1 cellular context compared by ENCODE assay signal in genomic region chr6:137171824-137172733, GRCh38.
A peak's percentile ranks its signal among the peaks of the same experiment; 100 is the strongest.
TF ChIP-seq lines count a peak whose summit lies in the region.

No MANE protein-coding gene starts in this region.

TF ChIP-seq in GM12878, 131 proteins besides CTCF, POLR2A, EP300 and RAD21 (continues in another document):
- TF ChIP-seq, protein P1, sequence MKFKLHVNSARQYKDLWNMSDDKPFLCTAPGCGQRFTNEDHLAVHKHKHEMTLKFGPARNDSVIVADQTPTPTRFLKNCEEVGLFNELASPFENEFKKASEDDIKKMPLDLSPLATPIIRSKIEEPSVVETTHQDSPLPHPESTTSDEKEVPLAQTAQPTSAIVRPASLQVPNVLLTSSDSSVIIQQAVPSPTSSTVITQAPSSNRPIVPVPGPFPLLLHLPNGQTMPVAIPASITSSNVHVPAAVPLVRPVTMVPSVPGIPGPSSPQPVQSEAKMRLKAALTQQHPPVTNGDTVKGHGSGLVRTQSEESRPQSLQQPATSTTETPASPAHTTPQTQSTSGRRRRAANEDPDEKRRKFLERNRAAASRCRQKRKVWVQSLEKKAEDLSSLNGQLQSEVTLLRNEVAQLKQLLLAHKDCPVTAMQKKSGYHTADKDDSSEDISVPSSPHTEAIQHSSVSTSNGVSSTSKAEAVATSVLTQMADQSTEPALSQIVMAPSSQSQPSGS (IDR thresholded peaks at IDR 0.05; ENCODE audit: low read length) = peak; percentile 52
- TF ChIP-seq WRNIP1 (IDR thresholded peaks at IDR 0.05; ENCODE audit: borderline replicate concordance, low read depth, low read length) (no peak), RAD51 (IDR thresholded peaks at IDR 0.05) (no peak), RUNX3 (IDR thresholded peaks at IDR 0.05; ENCODE audit: low read length) (peak; percentile 58; the same call in 1 of the 2 replicates), FOXM1 (IDR thresholded peaks at IDR 0.05; ENCODE audit: low read depth, low read length) (peak; percentile 83), ASH2L (IDR thresholded peaks at IDR 0.05; ENCODE audit: borderline replicate concordance, low read depth) (no peak), SMAD5 (IDR thresholded peaks at IDR 0.05; ENCODE audit: low read depth) (0 out of 2 replicates have a peak, but pooled peaks have one; percentile 46), SUPT20H (IDR thresholded peaks at IDR 0.05; ENCODE audit: borderline replicate concordance, control insufficient read depth, low read depth, low read length) (no peak), ZNF207 (IDR thresholded peaks at IDR 0.05; ENCODE audit: borderline replicate concordance) (no peak), BACH1 (IDR thresholded peaks at IDR 0.05; ENCODE audit: borderline replicate concordance) (no peak; the same call in 1 of the 2 replicates), MAX (IDR thresholded peaks at IDR 0.05; ENCODE audit: low read depth, low read length) (no peak), POLR2AphosphoS2 (IDR thresholded peaks at IDR 0.05; ENCODE audit: low read depth, low read length) (no peak), GATAD2B (conservative IDR thresholded peaks at IDR 0.05; ENCODE audit: low read depth) (no peak; the same call in 1 of the 2 replicates), NRF1 (conservative IDR thresholded peaks at IDR 0.05; ENCODE audit: low read depth, low read length) (no peak), NFYA (IDR thresholded peaks at IDR 0.05; ENCODE audit: borderline replicate concordance, low read depth, low read length) (no peak), SUZ12 (IDR thresholded peaks at IDR 0.05; ENCODE audit: unreplicated experiment) (no peak), SIN3A (IDR thresholded peaks at IDR 0.05; ENCODE audit: low read depth, low read length) (no peak), ZNF24 (IDR thresholded peaks at IDR 0.05) (no peak), TCF12 (IDR thresholded peaks at IDR 0.05; ENCODE audit: low read depth, low read length) (0 out of 2 replicates have a peak, but pooled peaks have one; percentile 26), ETV6 (conservative IDR thresholded peaks at IDR 0.05 in 1 of 2, IDR thresholded peaks at IDR 0.05 in 1 of 2; ENCODE audit: borderline replicate concordance in 1 of 2, low read depth in 1 of 2) (no peak), IRF5 (IDR thresholded peaks at IDR 0.05; ENCODE audit: borderline replicate concordance) (no peak), BCL3 (IDR thresholded peaks at IDR 0.05; ENCODE audit: borderline replicate concordance, insufficient read depth, low read depth, low read length, poor library complexity, severe bottlenecking) (peak; percentile 65), ZZZ3 (IDR thresholded peaks at IDR 0.05; ENCODE audit: control insufficient read depth, insufficient read length, low read depth) (no peak), KLF5 (IDR thresholded peaks at IDR 0.05; ENCODE audit: partially characterized antibody) (no peak), YBX1 (IDR thresholded peaks at IDR 0.05) (no peak), MEF2A (IDR thresholded peaks at IDR 0.05; ENCODE audit: insufficient read depth, low read depth, low read length) (0 out of 2 replicates have a peak, but pooled peaks have one; percentile 16), BMI1 (IDR thresholded peaks at IDR 0.05; ENCODE audit: borderline replicate concordance) (no peak), SMARCA5 (IDR thresholded peaks at IDR 0.05) (no peak; the same call in 1 of the 2 replicates), BCL11A (IDR thresholded peaks at IDR 0.05; ENCODE audit: low read depth, low read length) (peak; percentile 64), TCF3 (IDR thresholded peaks at IDR 0.05; ENCODE audit: borderline replicate concordance, insufficient read depth, low read depth, low read length) (no peak), NR2F1 (conservative IDR thresholded peaks at IDR 0.05) (peak; percentile 66; the same call in 1 of the 2 replicates), TBL1XR1 (IDR thresholded peaks at IDR 0.05; ENCODE audit: low read depth, low read length) (no peak), RFX5 (IDR thresholded peaks at IDR 0.05; ENCODE audit: low read depth, low read length) (no peak), SRF (IDR thresholded peaks at IDR 0.05; ENCODE audit: low read depth in 2 of 2, low read length in 2 of 2) (no peak), ZNF217 (IDR thresholded peaks at IDR 0.05) (no peak; the same call in none of the 2 replicates), STAT1 (conservative IDR thresholded peaks at IDR 0.05) (no peak), E2F4 (IDR thresholded peaks at IDR 0.05; ENCODE audit: low read depth, low read length) (no peak), MEF2B (IDR thresholded peaks at IDR 0.05; ENCODE audit: partially characterized antibody, poor library complexity, severe bottlenecking) (no peak), MTA2 (IDR thresholded peaks at IDR 0.05; ENCODE audit: low read depth) (peak; percentile 68), ESRRA (IDR thresholded peaks at IDR 0.05; ENCODE audit: low read length) (no peak), IKZF2 (IDR thresholded peaks at IDR 0.05) (peak; percentile 86 to 87), CHD4 (IDR thresholded peaks at IDR 0.05) (no peak), HDAC6 (IDR thresholded peaks at IDR 0.05; ENCODE audit: unreplicated experiment) (no peak), NR2C1 (IDR thresholded peaks at IDR 0.05) (no peak), TAF1 (IDR thresholded peaks at IDR 0.05; ENCODE audit: borderline replicate concordance, low read depth, low read length) (no peak), CHD1 (IDR thresholded peaks at IDR 0.05; ENCODE audit: low read depth, low read length) (no peak), MYB (IDR thresholded peaks at IDR 0.05; ENCODE audit: borderline replicate concordance, low read depth, low read length) (no peak)
- TF ChIP-seq, protein P2, sequence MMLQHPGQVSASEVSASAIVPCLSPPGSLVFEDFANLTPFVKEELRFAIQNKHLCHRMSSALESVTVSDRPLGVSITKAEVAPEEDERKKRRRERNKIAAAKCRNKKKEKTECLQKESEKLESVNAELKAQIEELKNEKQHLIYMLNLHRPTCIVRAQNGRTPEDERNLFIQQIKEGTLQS (IDR thresholded peaks at IDR 0.05; ENCODE audit: borderline replicate concordance, extremely low read depth, low read depth, low read length) = no peak
- TF ChIP-seq, protein P3, sequence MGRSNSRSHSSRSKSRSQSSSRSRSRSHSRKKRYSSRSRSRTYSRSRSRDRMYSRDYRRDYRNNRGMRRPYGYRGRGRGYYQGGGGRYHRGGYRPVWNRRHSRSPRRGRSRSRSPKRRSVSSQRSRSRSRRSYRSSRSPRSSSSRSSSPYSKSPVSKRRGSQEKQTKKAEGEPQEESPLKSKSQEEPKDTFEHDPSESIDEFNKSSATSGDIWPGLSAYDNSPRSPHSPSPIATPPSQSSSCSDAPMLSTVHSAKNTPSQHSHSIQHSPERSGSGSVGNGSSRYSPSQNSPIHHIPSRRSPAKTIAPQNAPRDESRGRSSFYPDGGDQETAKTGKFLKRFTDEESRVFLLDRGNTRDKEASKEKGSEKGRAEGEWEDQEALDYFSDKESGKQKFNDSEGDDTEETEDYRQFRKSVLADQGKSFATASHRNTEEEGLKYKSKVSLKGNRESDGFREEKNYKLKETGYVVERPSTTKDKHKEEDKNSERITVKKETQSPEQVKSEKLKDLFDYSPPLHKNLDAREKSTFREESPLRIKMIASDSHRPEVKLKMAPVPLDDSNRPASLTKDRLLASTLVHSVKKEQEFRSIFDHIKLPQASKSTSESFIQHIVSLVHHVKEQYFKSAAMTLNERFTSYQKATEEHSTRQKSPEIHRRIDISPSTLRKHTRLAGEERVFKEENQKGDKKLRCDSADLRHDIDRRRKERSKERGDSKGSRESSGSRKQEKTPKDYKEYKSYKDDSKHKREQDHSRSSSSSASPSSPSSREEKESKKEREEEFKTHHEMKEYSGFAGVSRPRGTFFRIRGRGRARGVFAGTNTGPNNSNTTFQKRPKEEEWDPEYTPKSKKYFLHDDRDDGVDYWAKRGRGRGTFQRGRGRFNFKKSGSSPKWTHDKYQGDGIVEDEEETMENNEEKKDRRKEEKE (IDR thresholded peaks at IDR 0.05) = no peak
- TF ChIP-seq, protein P4, sequence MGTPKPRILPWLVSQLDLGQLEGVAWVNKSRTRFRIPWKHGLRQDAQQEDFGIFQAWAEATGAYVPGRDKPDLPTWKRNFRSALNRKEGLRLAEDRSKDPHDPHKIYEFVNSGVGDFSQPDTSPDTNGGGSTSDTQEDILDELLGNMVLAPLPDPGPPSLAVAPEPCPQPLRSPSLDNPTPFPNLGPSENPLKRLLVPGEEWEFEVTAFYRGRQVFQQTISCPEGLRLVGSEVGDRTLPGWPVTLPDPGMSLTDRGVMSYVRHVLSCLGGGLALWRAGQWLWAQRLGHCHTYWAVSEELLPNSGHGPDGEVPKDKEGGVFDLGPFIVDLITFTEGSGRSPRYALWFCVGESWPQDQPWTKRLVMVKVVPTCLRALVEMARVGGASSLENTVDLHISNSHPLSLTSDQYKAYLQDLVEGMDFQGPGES (IDR thresholded peaks at IDR 0.05) = no peak
- TF ChIP-seq, protein P5, sequence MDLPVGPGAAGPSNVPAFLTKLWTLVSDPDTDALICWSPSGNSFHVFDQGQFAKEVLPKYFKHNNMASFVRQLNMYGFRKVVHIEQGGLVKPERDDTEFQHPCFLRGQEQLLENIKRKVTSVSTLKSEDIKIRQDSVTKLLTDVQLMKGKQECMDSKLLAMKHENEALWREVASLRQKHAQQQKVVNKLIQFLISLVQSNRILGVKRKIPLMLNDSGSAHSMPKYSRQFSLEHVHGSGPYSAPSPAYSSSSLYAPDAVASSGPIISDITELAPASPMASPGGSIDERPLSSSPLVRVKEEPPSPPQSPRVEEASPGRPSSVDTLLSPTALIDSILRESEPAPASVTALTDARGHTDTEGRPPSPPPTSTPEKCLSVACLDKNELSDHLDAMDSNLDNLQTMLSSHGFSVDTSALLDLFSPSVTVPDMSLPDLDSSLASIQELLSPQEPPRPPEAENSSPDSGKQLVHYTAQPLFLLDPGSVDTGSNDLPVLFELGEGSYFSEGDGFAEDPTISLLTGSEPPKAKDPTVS (IDR thresholded peaks at IDR 0.05; ENCODE audit: low read depth, low read length) = no peak
- TF ChIP-seq, protein P6, sequence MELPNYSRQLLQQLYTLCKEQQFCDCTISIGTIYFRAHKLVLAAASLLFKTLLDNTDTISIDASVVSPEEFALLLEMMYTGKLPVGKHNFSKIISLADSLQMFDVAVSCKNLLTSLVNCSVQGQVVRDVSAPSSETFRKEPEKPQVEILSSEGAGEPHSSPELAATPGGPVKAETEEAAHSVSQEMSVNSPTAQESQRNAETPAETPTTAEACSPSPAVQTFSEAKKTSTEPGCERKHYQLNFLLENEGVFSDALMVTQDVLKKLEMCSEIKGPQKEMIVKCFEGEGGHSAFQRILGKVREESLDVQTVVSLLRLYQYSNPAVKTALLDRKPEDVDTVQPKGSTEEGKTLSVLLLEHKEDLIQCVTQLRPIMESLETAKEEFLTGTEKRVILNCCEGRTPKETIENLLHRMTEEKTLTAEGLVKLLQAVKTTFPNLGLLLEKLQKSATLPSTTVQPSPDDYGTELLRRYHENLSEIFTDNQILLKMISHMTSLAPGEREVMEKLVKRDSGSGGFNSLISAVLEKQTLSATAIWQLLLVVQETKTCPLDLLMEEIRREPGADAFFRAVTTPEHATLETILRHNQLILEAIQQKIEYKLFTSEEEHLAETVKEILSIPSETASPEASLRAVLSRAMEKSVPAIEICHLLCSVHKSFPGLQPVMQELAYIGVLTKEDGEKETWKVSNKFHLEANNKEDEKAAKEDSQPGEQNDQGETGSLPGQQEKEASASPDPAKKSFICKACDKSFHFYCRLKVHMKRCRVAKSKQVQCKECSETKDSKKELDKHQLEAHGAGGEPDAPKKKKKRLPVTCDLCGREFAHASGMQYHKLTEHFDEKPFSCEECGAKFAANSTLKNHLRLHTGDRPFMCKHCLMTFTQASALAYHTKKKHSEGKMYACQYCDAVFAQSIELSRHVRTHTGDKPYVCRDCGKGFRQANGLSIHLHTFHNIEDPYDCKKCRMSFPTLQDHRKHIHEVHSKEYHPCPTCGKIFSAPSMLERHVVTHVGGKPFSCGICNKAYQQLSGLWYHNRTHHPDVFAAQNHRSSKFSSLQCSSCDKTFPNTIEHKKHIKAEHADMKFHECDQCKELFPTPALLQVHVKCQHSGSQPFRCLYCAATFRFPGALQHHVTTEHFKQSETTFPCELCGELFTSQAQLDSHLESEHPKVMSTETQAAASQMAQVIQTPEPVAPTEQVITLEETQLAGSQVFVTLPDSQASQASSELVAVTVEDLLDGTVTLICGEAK (IDR thresholded peaks at IDR 0.05; ENCODE audit: borderline replicate concordance) = no peak
- TF ChIP-seq, protein P7, sequence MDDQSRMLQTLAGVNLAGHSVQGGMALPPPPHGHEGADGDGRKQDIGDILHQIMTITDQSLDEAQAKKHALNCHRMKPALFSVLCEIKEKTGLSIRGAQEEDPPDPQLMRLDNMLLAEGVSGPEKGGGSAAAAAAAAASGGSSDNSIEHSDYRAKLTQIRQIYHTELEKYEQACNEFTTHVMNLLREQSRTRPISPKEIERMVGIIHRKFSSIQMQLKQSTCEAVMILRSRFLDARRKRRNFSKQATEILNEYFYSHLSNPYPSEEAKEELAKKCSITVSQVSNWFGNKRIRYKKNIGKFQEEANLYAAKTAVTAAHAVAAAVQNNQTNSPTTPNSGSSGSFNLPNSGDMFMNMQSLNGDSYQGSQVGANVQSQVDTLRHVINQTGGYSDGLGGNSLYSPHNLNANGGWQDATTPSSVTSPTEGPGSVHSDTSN (IDR thresholded peaks at IDR 0.05; ENCODE audit: insufficient replicate concordance, low read depth, low read length) = no peak
